Comparison of ENCODE assay signal across 8 cellular contexts in the genomic region with DNA sequence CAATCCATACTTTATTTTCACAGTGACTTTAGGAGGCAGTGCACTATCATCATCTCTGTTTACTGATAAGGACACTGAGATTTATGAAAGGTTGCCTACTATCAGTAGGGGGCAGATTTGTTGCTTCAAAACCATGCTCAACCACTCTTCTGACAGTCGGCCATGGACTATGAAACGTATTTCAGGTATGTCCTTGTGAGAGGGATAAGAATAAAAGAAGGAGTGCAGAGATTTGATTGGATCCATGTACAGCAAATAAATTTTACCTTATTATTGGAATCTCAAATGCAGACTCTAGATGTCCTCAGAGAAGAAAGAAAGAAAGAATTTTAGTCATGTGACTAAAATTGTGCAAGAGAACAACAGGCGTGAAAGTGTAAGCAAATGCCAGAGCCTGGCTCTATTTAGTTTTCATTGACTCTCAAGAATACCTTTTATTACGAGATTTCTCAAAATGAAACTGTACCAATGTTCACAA.
DNase-seq lines count a peak whose midpoint lies in the region; ATAC-seq and TF ChIP-seq lines count a peak whose summit lies in the region.

No MANE protein-coding gene starts in this region.

- H2BK12ac ChIP-seq in H9 (ENCODE audit: insufficient read length, low read depth, low read length): no peak overlapping the region

- H2BK120ac ChIP-seq in H9 (ENCODE audit: low read depth, low read length, poor library complexity, severe bottlenecking): no peak overlapping the region

- no CpG with 5 or more reads among the region's 4 CpGs for WGBS in H9 (ENCODE audit: extremely low coverage, insufficient read length, low lambda C conversion rate)
- 72% methylated on average over 4 of the region's 4 CpGs for WGBS in hepatocyte (ENCODE audit: low lambda C conversion rate, missing lambda C conversion rate)

- H3K79me1 ChIP-seq in H9 (ENCODE audit: insufficient read depth, low read depth, low read length, poor library complexity, severe bottlenecking): no peaks in the 10 kb centered on the region

- no peaks in the 10 kb centered on the region for H3F3A ChIP-seq in DOHH2 (ENCODE audit: control insufficient read depth, insufficient read depth)

- no TSS peak for BruUV-seq in Panc1 (replicated peaks; lab: Mats Ljungman, UMichigan)

- H3K27me3 Mint-ChIP-seq in H9 (ENCODE audit: low read depth): no peaks in the 10 kb centered on the region

- H3K14ac ChIP-seq in H9 (ENCODE audit: insufficient read depth, low read length): no peak overlapping the region

- ATAC-seq in Panc1 (no peak), HG03135 (IDR thresholded peaks at IDR 0.05; ENCODE audit: unreplicated experiment) (no peak)

- peak; percentile 37 for TF ChIP-seq CTCF in DOHH2 (IDR thresholded peaks at IDR 0.05; ENCODE audit: low read depth, low read length, poor library complexity, severe bottlenecking)
- peak; percentile 31; the same call in 1 of the 3 replicates for TF ChIP-seq CTCF in H9 (conservative IDR thresholded peaks at IDR 0.05)
- TF ChIP-seq CTCF in Panc1 (IDR thresholded peaks at IDR 0.05): peak; percentile 2; the same call in 1 of the 2 replicates
- TF ChIP-seq CTCF in hepatocyte (IDR thresholded peaks at IDR 0.05; ENCODE audit: poor library complexity): peak; percentile 26

- H3K4ac ChIP-seq in H9 (ENCODE audit: low read depth, low read length): no peak overlapping the region

- no peaks in the 10 kb centered on the region for H3K36me3 ChIP-seq in DOHH2 (ENCODE audit: control insufficient read depth, low read length)
- H3K36me3 ChIP-seq in Panc1 (ENCODE audit: control insufficient read depth, insufficient read depth, low read length): no peaks in the 10 kb centered on the region
- H3K36me3 ChIP-seq in hepatocyte (replicated peaks; ENCODE audit: insufficient read depth, low read depth): no peaks in the 10 kb centered on the region

- H3K4me2 ChIP-seq in DOHH2 (ENCODE audit: low read length) (no peak overlapping the region), H9 (ENCODE audit: insufficient read depth, insufficient read length, low read length) (no peak overlapping the region), hepatocyte (no peak overlapping the region)

- intact Hi-C loops in Panc1 (cut with micrococcal nuclease; ENCODE audit: unreplicated experiment): no loop called here

- H3K4me1 Mint-ChIP-seq in H9: peaks cover 0 to 5% of the 10 kb centered on the region in 2 experiments; a peak in 2 of 4 replicates

- H3T11ph ChIP-seq in H9 (ENCODE audit: low read length): no peak overlapping the region

- H3K27me3 ChIP-seq in DOHH2 (ENCODE audit: control insufficient read depth, low read length): peaks cover 10% of the 10 kb centered on the region; the same call in 1 of the 2 replicates
- H3K27me3 ChIP-seq in H9 (ENCODE audit: insufficient read depth, low read length): no peaks in the 10 kb centered on the region
- no peaks in the 10 kb centered on the region for H3K27me3 ChIP-seq in Panc1 (ENCODE audit: control insufficient read depth, insufficient read depth, low read length)
- H3K27me3 ChIP-seq in hepatocyte: no peaks in the 10 kb centered on the region

- H3K9me3 ChIP-seq in DOHH2 (ENCODE audit: control insufficient read depth, insufficient read depth, low read length) (no peaks in the 10 kb centered on the region), H9 (ENCODE audit: control insufficient read depth, low read depth, low read length) (no peaks in the 10 kb centered on the region), Panc1 (ENCODE audit: control insufficient read depth, insufficient read depth, low read depth, low read length) (no peaks in the 10 kb centered on the region), hepatocyte (ENCODE audit: low read depth) (no peaks in the 10 kb centered on the region)

- in situ Hi-C loops in Panc1 (cut with HindIII; ENCODE audit: low pct_unique_long_range_greater_than_20kb, low sequenced_read_pairs): no loop called here

- POLR2A ChIA-PET in Panc1 (lab: Charles Lee): no interaction called here

- H3K79me2 ChIP-seq in DOHH2 (ENCODE audit: control insufficient read depth, low read length) (no peaks in the 10 kb centered on the region), H9 (ENCODE audit: insufficient read depth, low read length) (no peaks in the 10 kb centered on the region), hepatocyte (no peaks in the 10 kb centered on the region)

- no peak overlapping the region for H3K9ac ChIP-seq in H9 (ENCODE audit: extremely low read depth, insufficient read length, low read length)

- H3K18ac ChIP-seq in H9 (ENCODE audit: insufficient read length, low read depth, low read length): no peak overlapping the region

- no peaks in the 10 kb centered on the region for H3K9me2 ChIP-seq in DOHH2 (replicated peaks; ENCODE audit: control insufficient read depth, low read length)
- H3K9me2 ChIP-seq in hepatocyte (replicated peaks; ENCODE audit: insufficient read depth): no peaks in the 10 kb centered on the region

- H4K91ac ChIP-seq in H9 (ENCODE audit: insufficient read length, low read depth, low read length): no peak overlapping the region

- no peak overlapping the region for H4K8ac ChIP-seq in H9 (replicated peaks; ENCODE audit: insufficient read length, low read depth, low read length)

- no peak overlapping the region for H3K27ac ChIP-seq in DOHH2 (ENCODE audit: low read depth, low read length)
- no peak overlapping the region for H3K27ac ChIP-seq in H9 (ENCODE audit: insufficient read length, low read depth, low read length)
- H3K27ac ChIP-seq in Panc1 (ENCODE audit: low read length): no peak overlapping the region
- H3K27ac ChIP-seq in hepatocyte: no peak overlapping the region
- H3K27ac ChIP-seq in substantia nigra (ENCODE audit: low read depth, low read length, poor library complexity, severe bottlenecking): no peak overlapping the region

- DNase-seq in H9: no peak
- no peak for DNase-seq in Panc1 (ENCODE audit: low read depth, low spot score)
- no peak for DNase-seq in hepatocyte (ENCODE audit: low spot score)
- no peak for DNase-seq in substantia nigra (lab: John Stamatoyannopoulos, UW)
- DNase-seq in DMS79 (lab: John Stamatoyannopoulos, UW): no peak
- DNase-seq in NCI-H2196 (lab: John Stamatoyannopoulos, UW; ENCODE audit: unreplicated experiment): no peak

- no peak overlapping the region for H3K4me3 ChIP-seq in DOHH2 (ENCODE audit: low read length)
- H3K4me3 ChIP-seq in Panc1 (ENCODE audit: low read depth in 2 of 2, low read length in 2 of 2): no peak overlapping the region
- no peak overlapping the region for H3K4me3 ChIP-seq in hepatocyte

- H3K23me2 ChIP-seq in H9 (ENCODE audit: insufficient read length, low read depth, low read length, poor library complexity, severe bottlenecking): no peaks in the 10 kb centered on the region

- H4K20me1 ChIP-seq in DOHH2 (ENCODE audit: control insufficient read depth, insufficient read depth, low read depth, low read length) (no peaks in the 10 kb centered on the region), H9 (ENCODE audit: control insufficient read depth, insufficient read depth, insufficient read length) (no peaks in the 10 kb centered on the region), hepatocyte (ENCODE audit: insufficient read depth, poor library complexity, severe bottlenecking) (no peaks in the 10 kb centered on the region)

- H3K27ac Mint-ChIP-seq in H9: no peak overlapping the region

- H3K56ac ChIP-seq in H9 (ENCODE audit: insufficient read length, low read depth, low read length): no peak overlapping the region

- no peak overlapping the region for H2BK5ac ChIP-seq in H9 (ENCODE audit: insufficient read length, low read length)

- H3K4me1 ChIP-seq in DOHH2 (ENCODE audit: control insufficient read depth, low read length) (no peaks in the 10 kb centered on the region), H9 (ENCODE audit: insufficient read depth, low read length) (no peaks in the 10 kb centered on the region), Panc1 (ENCODE audit: control insufficient read depth, insufficient read depth, low read length) (no peaks in the 10 kb centered on the region), hepatocyte (ENCODE audit: insufficient read depth) (no peaks in the 10 kb centered on the region)

- H2BK20ac ChIP-seq in H9 (ENCODE audit: low read depth, low read length, poor library complexity, severe bottlenecking): no peak overlapping the region

- no peaks in the 10 kb centered on the region for H3K36me3 Mint-ChIP-seq in H9 (ENCODE audit: insufficient read depth in 1 of 3, low read depth in 3 of 3)

- H2BK15ac ChIP-seq in H9 (ENCODE audit: low read depth, low read length): no peak overlapping the region

- no peak overlapping the region for H3K4me3 Mint-ChIP-seq in H9

- H3K23ac ChIP-seq in H9 (ENCODE audit: insufficient read length, low read depth, low read length): no peak overlapping the region

- H2AK5ac ChIP-seq in H9 (ENCODE audit: insufficient read length, low read length): no peak overlapping the region

- CTCF ChIA-PET in Panc1 (lab: Charles Lee): no interaction called here

- H4K5ac ChIP-seq in H9 (ENCODE audit: insufficient read length, low read depth, low read length): no peak overlapping the region

- H2AFZ ChIP-seq in H9 (ENCODE audit: low read length) (no peak overlapping the region), hepatocyte (no peak overlapping the region)

- no peaks in the 10 kb centered on the region for H3K9me3 Mint-ChIP-seq in H9
